Comparison of ENCODE assay signal across 20 cellular contexts in genomic region chr5:124973613-124974130, GRCh38.
A peak's percentile ranks its signal among the peaks of the same experiment; 100 is the strongest.
DNase-seq lines count a peak whose midpoint lies in the region; ATAC-seq and TF ChIP-seq lines count a peak whose summit lies in the region.
"Had no signal": no experiment of that assay in that cellular context is flagged by ENCODE, and none has a peak within 500 bp of the region (broad histone marks: within the 10 kb centered on the region; RNA-seq: fewer than 3 reads in every experiment).

No MANE protein-coding gene starts in this region.

- no peak overlapping the region for H3K4me3 Mint-ChIP-seq in neural progenitor cell
- no peak overlapping the region for H3K4me3 Mint-ChIP-seq in activated CD8-positive, alpha-beta memory T cell treated with anti-CD3 and anti-CD28 coated beads, Interleukin-2, amount 10 ng/mL, durations not matched to agents 7 days and 5 days
- H3K4me3 Mint-ChIP-seq: CD4-positive, alpha-beta memory T cell had no signal

- H3K27ac ChIP-seq in DOHH2 (ENCODE audit: low read depth, low read length), result peak overlapping the region; percentile 37
- peak overlapping the region; percentile 71 for H3K27ac ChIP-seq in HUES48 (ENCODE audit: low read depth, low read length)
- peak overlapping the region; percentile 66 for H3K27ac ChIP-seq in SU-DHL-6 (ENCODE audit: low read depth, low read length)
- peak overlapping the region; percentile 11 for H3K27ac ChIP-seq in neural progenitor cell
- H3K27ac ChIP-seq: BLaER1, SJSA1 had no signal

- in situ Hi-C loops in KBM-7 (cut with MboI; ENCODE audit: low pct_unique_long_range_greater_than_20kb, low sequenced_read_pairs), result no loop called here

- peaks cover 2% of the 10 kb centered on the region for H3K27me3 Mint-ChIP-seq in neural progenitor cell (ENCODE audit: insufficient read depth, low read depth)
- H3K27me3 Mint-ChIP-seq in activated CD8-positive, alpha-beta memory T cell treated with anti-CD3 and anti-CD28 coated beads, Interleukin-2, amount 10 ng/mL, durations not matched to agents 7 days and 5 days, result no peaks in the 10 kb centered on the region
- H3K27me3 Mint-ChIP-seq: CD4-positive, alpha-beta memory T cell had no signal

- TF ChIP-seq CTCF in DOHH2 (IDR thresholded peaks at IDR 0.05; ENCODE audit: low read depth, low read length, poor library complexity, severe bottlenecking) (no peak), SU-DHL-6 (IDR thresholded peaks at IDR 0.05; ENCODE audit: insufficient read depth, low read length, poor library complexity, severe bottlenecking) (no peak), neural progenitor cell (IDR thresholded peaks at IDR 0.05) (no peak)

- H2AFZ ChIP-seq in SU-DHL-6 (ENCODE audit: low read depth, low read length, severe bottlenecking) (peak overlapping the region; percentile 71), neural progenitor cell (replicated peaks) (no peak overlapping the region)

- no peak for DNase-seq in neural progenitor cell (ENCODE audit: low spot score)
- no peak for DNase-seq in activated CD8-positive, alpha-beta memory T cell treated with anti-CD3 and anti-CD28 coated beads, Interleukin-2, amount 10 ng/mL, durations not matched to agents 7 days and 5 days
- DNase-seq in KBM-7, result no peak
- DNase-seq: CD4-positive, alpha-beta memory T cell; DMS153; EL; H7; MV-4-11; NCI-H1417; NCI-H187 treated with DMSO at 0.1 percent for 48 hours; NCI-H226; NCI-H524; NCI-H82 had no signal

- 0 out of 2 replicates have a peak, but pooled peaks cover under 1% of the 10 kb centered on the region for H3F3A ChIP-seq in DOHH2 (ENCODE audit: control insufficient read depth, insufficient read depth)
- peaks cover 11% of the 10 kb centered on the region; the same call in 1 of the 2 replicates for H3F3A ChIP-seq in SU-DHL-6 (ENCODE audit: insufficient read depth)
- H3F3A ChIP-seq in neural progenitor cell (ENCODE audit: low read depth), result peaks cover 22% of the 10 kb centered on the region

- CTCF ChIA-PET in activated CD8-positive, alpha-beta memory T cell treated with anti-CD3 and anti-CD28 coated beads, Interleukin-2, amount 10 ng/mL, durations not matched to agents 7 days and 5 days (lab: Charles Lee), result no interaction called here

- H3K36me3 ChIP-seq in DOHH2 (ENCODE audit: control insufficient read depth, low read length) (no peaks in the 10 kb centered on the region), HUES48 (ENCODE audit: control insufficient read depth, insufficient read depth, low read length) (no peaks in the 10 kb centered on the region), SU-DHL-6 (ENCODE audit: low read length) (no peaks in the 10 kb centered on the region), neural progenitor cell (no peaks in the 10 kb centered on the region)
- H3K36me3 ChIP-seq: BLaER1, SJSA1 had no signal

- H3K9me3 ChIP-seq in DOHH2 (ENCODE audit: control insufficient read depth, insufficient read depth, low read length), result peaks cover 8% of the 10 kb centered on the region; the same call in 1 of the 2 replicates
- H3K9me3 ChIP-seq in HUES48 (ENCODE audit: control insufficient read depth, insufficient read depth, low read length), result no peaks in the 10 kb centered on the region
- H3K9me3 ChIP-seq in SU-DHL-6 (ENCODE audit: insufficient read depth, low read length), result no peaks in the 10 kb centered on the region
- no peaks in the 10 kb centered on the region for H3K9me3 ChIP-seq in neural progenitor cell (ENCODE audit: low read depth)
- H3K9me3 ChIP-seq: SJSA1 had no signal

- H3K4me1 ChIP-seq in DOHH2 (ENCODE audit: control insufficient read depth, low read length) (peaks cover 37% of the 10 kb centered on the region), HUES48 (ENCODE audit: control insufficient read depth, insufficient read depth, low read length) (peaks cover 20% of the 10 kb centered on the region), neural progenitor cell (peaks cover 34% of the 10 kb centered on the region)

- H3K27me3 ChIP-seq in DOHH2 (ENCODE audit: control insufficient read depth, low read length), result no peaks in the 10 kb centered on the region
- no peaks in the 10 kb centered on the region for H3K27me3 ChIP-seq in HUES48 (ENCODE audit: control insufficient read depth, insufficient read depth, low read length)
- H3K27me3 ChIP-seq in SU-DHL-6 (ENCODE audit: low read length), result no peaks in the 10 kb centered on the region
- no peaks in the 10 kb centered on the region for H3K27me3 ChIP-seq in neural progenitor cell
- H3K27me3 ChIP-seq: BLaER1, SJSA1 had no signal

- H3K4me1 Mint-ChIP-seq in neural progenitor cell, result peaks cover 16% of the 10 kb centered on the region
- H3K4me1 Mint-ChIP-seq in activated CD8-positive, alpha-beta memory T cell treated with anti-CD3 and anti-CD28 coated beads, Interleukin-2, amount 10 ng/mL, durations not matched to agents 7 days and 5 days, result no peaks in the 10 kb centered on the region
- H3K4me1 Mint-ChIP-seq: CD4-positive, alpha-beta memory T cell had no signal

- H3K4me2 ChIP-seq in DOHH2 (ENCODE audit: low read length) (peak overlapping the region; percentile 47), SU-DHL-6 (ENCODE audit: low read depth, low read length, poor library complexity, severe bottlenecking) (peak overlapping the region; percentile 35), neural progenitor cell (no peak overlapping the region)
- H3K4me2 ChIP-seq: BLaER1 had no signal

- no peak overlapping the region for H3K27ac Mint-ChIP-seq in neural progenitor cell
- H3K27ac Mint-ChIP-seq in activated CD8-positive, alpha-beta memory T cell treated with anti-CD3 and anti-CD28 coated beads, Interleukin-2, amount 10 ng/mL, durations not matched to agents 7 days and 5 days, result no peak overlapping the region
- H3K27ac Mint-ChIP-seq: CD4-positive, alpha-beta memory T cell had no signal

- H4K20me1 ChIP-seq in DOHH2 (ENCODE audit: control insufficient read depth, insufficient read depth, low read depth, low read length), result no peaks in the 10 kb centered on the region
- H4K20me1 ChIP-seq in SU-DHL-6 (ENCODE audit: low read depth, low read length), result no peaks in the 10 kb centered on the region
- H4K20me1 ChIP-seq in neural progenitor cell (ENCODE audit: low read depth), result no peaks in the 10 kb centered on the region
- H4K20me1 ChIP-seq: BLaER1 had no signal

- no peak overlapping the region for H3K9ac ChIP-seq in HUES48 (ENCODE audit: low read depth, low read length)
- peak overlapping the region; percentile 28 for H3K9ac ChIP-seq in SU-DHL-6 (ENCODE audit: low read length)
- H3K9ac ChIP-seq in neural progenitor cell, result no peak overlapping the region
- H3K9ac ChIP-seq: BLaER1 had no signal

- H3K4me3 ChIP-seq in DOHH2 (ENCODE audit: low read length) (peak overlapping the region; percentile 6), HUES48 (ENCODE audit: low read depth, low read length) (no peak overlapping the region), SU-DHL-6 (ENCODE audit: insufficient read depth, low read length, poor library complexity, severe bottlenecking) (no peak overlapping the region), neural progenitor cell (no peak overlapping the region)
- H3K4me3 ChIP-seq: BLaER1, K562, SJSA1 had no signal

- no peak for ATAC-seq in activated CD8-positive, alpha-beta memory T cell treated with anti-CD3 and anti-CD28 coated beads, Interleukin-2, amount 10 ng/mL, durations not matched to agents 7 days and 5 days
- ATAC-seq in GM21515 (IDR thresholded peaks at IDR 0.05; ENCODE audit: unreplicated experiment), result no peak
- ATAC-seq: K562 had no signal

- no peaks in the 10 kb centered on the region for H3K9me2 ChIP-seq in DOHH2 (replicated peaks; ENCODE audit: control insufficient read depth, low read length)
- H3K9me2 ChIP-seq in SU-DHL-6 (replicated peaks; ENCODE audit: insufficient read depth, low read length), result no peaks in the 10 kb centered on the region

- peaks cover 15% of the 10 kb centered on the region for H3K36me3 Mint-ChIP-seq in neural progenitor cell
- no peaks in the 10 kb centered on the region for H3K36me3 Mint-ChIP-seq in activated CD8-positive, alpha-beta memory T cell treated with anti-CD3 and anti-CD28 coated beads, Interleukin-2, amount 10 ng/mL, durations not matched to agents 7 days and 5 days
- H3K36me3 Mint-ChIP-seq: CD4-positive, alpha-beta memory T cell had no signal

- peaks cover 15% of the 10 kb centered on the region for H3K9me3 Mint-ChIP-seq in neural progenitor cell
- H3K9me3 Mint-ChIP-seq in activated CD8-positive, alpha-beta memory T cell treated with anti-CD3 and anti-CD28 coated beads, Interleukin-2, amount 10 ng/mL, durations not matched to agents 7 days and 5 days (ENCODE audit: low read depth), result peaks cover 3% of the 10 kb centered on the region

- H3K79me2 ChIP-seq in DOHH2 (ENCODE audit: control insufficient read depth, low read length) (no peaks in the 10 kb centered on the region), SU-DHL-6 (ENCODE audit: insufficient read depth, low read length) (no peaks in the 10 kb centered on the region), neural progenitor cell (ENCODE audit: low read depth) (no peaks in the 10 kb centered on the region)

Comparison
In these comparisons a context has a peak if more than half of its experiments do, and no peak if none do; other contexts are left out.
1. H3K27ac ChIP-seq: peak in every context shown above with its lines; median percentile 71 in HUES48; 66 in SU-DHL-6; 37 in DOHH2; 11 in neural progenitor cell.